In the genomic region with DNA sequence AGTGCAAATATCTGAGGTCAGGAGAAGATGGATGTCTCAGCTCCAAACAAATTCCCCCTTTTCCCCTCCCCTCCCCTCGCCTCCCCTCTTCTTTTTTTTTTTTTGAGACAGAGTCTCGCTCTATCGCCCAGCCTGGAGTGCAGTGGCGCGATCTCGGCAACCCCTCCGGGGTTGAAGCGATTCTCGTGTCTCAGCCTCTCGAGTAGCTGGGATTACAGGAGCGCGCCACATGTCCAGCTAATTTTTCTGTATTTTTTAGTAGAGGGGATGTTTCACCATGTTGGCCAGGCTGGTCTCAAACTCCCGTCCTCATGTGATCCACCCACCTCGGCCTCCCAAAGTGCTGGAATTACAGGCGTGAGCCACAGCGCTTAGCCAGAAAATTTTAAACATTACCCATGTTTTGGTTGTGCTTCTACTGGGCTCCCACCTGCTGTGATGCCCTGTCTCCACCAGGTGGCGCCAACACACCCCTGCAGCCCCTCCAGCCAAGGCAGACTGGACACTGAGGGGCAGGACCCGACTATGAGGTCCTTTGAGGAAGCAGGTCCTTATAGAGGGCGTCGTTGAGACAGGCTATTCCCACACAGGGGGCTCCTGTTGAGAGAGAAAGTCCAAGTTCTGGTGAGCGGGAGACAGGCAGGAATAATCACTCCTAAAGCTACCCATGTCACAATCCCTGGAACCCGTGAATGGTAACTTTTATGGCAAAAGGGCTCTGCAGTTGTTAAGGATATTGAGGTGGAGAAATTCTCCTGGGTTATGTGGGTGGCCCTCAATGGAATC, we compare ENCODE assay signal across 9 cellular contexts. TPM values are rescaled to one million over a fixed set of nuclear protein-coding genes. Genes with fewer than 3 reads are reported as not detected.
A peak's percentile ranks its signal among the peaks of the same experiment; 100 is the strongest.
DNase-seq lines count a peak whose midpoint lies in the region; ATAC-seq, FAIRE-seq and TF ChIP-seq lines count a peak whose summit lies in the region.
"Had no signal": no experiment of that assay in that cellular context is flagged by ENCODE, and none has a peak within 500 bp of the region (broad histone marks: within the 10 kb centered on the region; RNA-seq: fewer than 3 reads in every experiment).

No MANE protein-coding gene starts in this region.

- peak; percentile 73 for DNase-seq in SK-N-DZ (ENCODE audit: low spot score)
- DNase-seq in activated gamma-delta T cell treated with anti-CD3 and anti-CD28 coated beads, Interleukin-2, amount 50 U/mL, for 16 hours (ENCODE audit: low read depth): peak; percentile 63
- peak; percentile 59 for DNase-seq in globus pallidus (ENCODE audit: low spot score)
- peak; percentile 51 to 87 (median 73) for DNase-seq in pancreas
- peak; percentile 69 to 81 for DNase-seq in tibial artery

- H3K27me3 ChIP-seq in pancreas (no peaks in the 10 kb centered on the region), tibial artery (peaks cover 0 to 7% of the 10 kb centered on the region in 2 donors)

- no peak for TF ChIP-seq EP300 in Ishikawa (IDR thresholded peaks at IDR 0.05; ENCODE audit: borderline replicate concordance)

- intact Hi-C loops in pancreas (cut with DNase I) (loop anchor here in 2 of 3 donors (5.0 to 10.0 kb wide), 3 partner anchors 114 to 126 kb away; a partner anchor contains a TSS), tibial artery (cut with DNase I; ENCODE audit: low total_unique reads) (no loop called here)

- no peaks in the 10 kb centered on the region for H3K9me3 ChIP-seq in pancreas
- no peaks in the 10 kb centered on the region for H3K9me3 ChIP-seq in tibial artery

- H3K27ac ChIP-seq in pancreas (no peak overlapping the region), tibial artery (no peak overlapping the region)

- no peaks in the 10 kb centered on the region for H3K4me1 ChIP-seq in pancreas
- H3K4me1 ChIP-seq in tibial artery: peaks cover 0 to 10% (median 3%) of the 10 kb centered on the region in 4 donors

- peak; percentile 92 to 99 (median 95) for TF ChIP-seq CTCF in pancreas (IDR thresholded peaks at IDR 0.05)
- peak; percentile 88 to 97 for TF ChIP-seq CTCF in tibial artery (IDR thresholded peaks at IDR 0.05)

- no peaks in the 10 kb centered on the region for H3K36me3 ChIP-seq in pancreas
- no peaks in the 10 kb centered on the region for H3K36me3 ChIP-seq in tibial artery

- no peak for FAIRE-seq in pancreas (lab: Jason Lieb, UNC)

- ATAC-seq in pancreas (peak; percentile 90 to 99 (median 96)), GM21360 (IDR thresholded peaks at IDR 0.05; ENCODE audit: unreplicated experiment) (no peak)

- H3K4me3 ChIP-seq in GM08714 (ENCODE audit: low read length) (peak overlapping the region; percentile 28; the same call in 1 of the 2 replicates), pancreas (peak overlapping the region in 1 of 4 donors; percentile 2), tibial artery (peak overlapping the region; percentile 17 to 26)

- WGBS in pancreas, 2 donors: 4% methylated on average over 22 of the region's 22 CpGs

- TF ChIP-seq RAD21 in Ishikawa (IDR thresholded peaks at IDR 0.05; ENCODE audit: low read depth): peak; percentile 85

TF ChIP-seq in Ishikawa, 13 proteins besides CTCF, POLR2A, EP300 and RAD21:
- TF ChIP-seq NFIC (IDR thresholded peaks at IDR 0.05) (no peak), EGR1 (IDR thresholded peaks at IDR 0.05) (no peak), CREB1 (IDR thresholded peaks at IDR 0.05; ENCODE audit: low read depth) (no peak)
- TF ChIP-seq, protein P1, sequence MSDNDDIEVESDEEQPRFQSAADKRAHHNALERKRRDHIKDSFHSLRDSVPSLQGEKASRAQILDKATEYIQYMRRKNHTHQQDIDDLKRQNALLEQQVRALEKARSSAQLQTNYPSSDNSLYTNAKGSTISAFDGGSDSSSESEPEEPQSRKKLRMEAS (IDR thresholded peaks at IDR 0.05): no peak
- TF ChIP-seq, protein P2, sequence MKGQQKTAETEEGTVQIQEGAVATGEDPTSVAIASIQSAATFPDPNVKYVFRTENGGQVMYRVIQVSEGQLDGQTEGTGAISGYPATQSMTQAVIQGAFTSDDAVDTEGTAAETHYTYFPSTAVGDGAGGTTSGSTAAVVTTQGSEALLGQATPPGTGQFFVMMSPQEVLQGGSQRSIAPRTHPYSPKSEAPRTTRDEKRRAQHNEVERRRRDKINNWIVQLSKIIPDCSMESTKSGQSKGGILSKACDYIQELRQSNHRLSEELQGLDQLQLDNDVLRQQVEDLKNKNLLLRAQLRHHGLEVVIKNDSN (IDR thresholded peaks at IDR 0.05): no peak
- TF ChIP-seq, protein P3, sequence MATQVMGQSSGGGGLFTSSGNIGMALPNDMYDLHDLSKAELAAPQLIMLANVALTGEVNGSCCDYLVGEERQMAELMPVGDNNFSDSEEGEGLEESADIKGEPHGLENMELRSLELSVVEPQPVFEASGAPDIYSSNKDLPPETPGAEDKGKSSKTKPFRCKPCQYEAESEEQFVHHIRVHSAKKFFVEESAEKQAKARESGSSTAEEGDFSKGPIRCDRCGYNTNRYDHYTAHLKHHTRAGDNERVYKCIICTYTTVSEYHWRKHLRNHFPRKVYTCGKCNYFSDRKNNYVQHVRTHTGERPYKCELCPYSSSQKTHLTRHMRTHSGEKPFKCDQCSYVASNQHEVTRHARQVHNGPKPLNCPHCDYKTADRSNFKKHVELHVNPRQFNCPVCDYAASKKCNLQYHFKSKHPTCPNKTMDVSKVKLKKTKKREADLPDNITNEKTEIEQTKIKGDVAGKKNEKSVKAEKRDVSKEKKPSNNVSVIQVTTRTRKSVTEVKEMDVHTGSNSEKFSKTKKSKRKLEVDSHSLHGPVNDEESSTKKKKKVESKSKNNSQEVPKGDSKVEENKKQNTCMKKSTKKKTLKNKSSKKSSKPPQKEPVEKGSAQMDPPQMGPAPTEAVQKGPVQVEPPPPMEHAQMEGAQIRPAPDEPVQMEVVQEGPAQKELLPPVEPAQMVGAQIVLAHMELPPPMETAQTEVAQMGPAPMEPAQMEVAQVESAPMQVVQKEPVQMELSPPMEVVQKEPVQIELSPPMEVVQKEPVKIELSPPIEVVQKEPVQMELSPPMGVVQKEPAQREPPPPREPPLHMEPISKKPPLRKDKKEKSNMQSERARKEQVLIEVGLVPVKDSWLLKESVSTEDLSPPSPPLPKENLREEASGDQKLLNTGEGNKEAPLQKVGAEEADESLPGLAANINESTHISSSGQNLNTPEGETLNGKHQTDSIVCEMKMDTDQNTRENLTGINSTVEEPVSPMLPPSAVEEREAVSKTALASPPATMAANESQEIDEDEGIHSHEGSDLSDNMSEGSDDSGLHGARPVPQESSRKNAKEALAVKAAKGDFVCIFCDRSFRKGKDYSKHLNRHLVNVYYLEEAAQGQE (IDR thresholded peaks at IDR 0.05; ENCODE audit: low read depth): no peak

RNA-seq across cellular contexts. Expression of a gene that starts 6.3 kb away (rescaled TPM):
- not detected in 2 replicates for polyA plus RNA-seq in SK-N-DZ (2014; cell fraction: cytosol; rRNA removed)
- polyA plus RNA-seq in SK-N-DZ (2014; cell fraction: nucleus; rRNA removed): not detected in 2 replicates
- total RNA-seq in pancreas: not detected
- polyA plus RNA-seq in pancreas: not detected
- total RNA-seq: urinary bladder had no signal
- polyA plus RNA-seq: urinary bladder had no signal

RNA-seq across cellular contexts. Expression of a gene that starts 9.6 kb away (rescaled TPM):
- polyA plus RNA-seq in SK-N-DZ (2014; cell fraction: cytosol; rRNA removed): 67.5 and 81.8 TPM in 2 replicates
- polyA plus RNA-seq in SK-N-DZ (2014; cell fraction: nucleus; rRNA removed): 28.4 and 38.2 TPM in 2 replicates
- 10 to 100 TPM; 16.2 to 25.5 (median 24.7) TPM for total RNA-seq in pancreas
- polyA plus RNA-seq in pancreas: 10 to 100 TPM; 19.0 to 23.6 TPM

RNA-seq across cellular contexts. Expression of a gene that starts 22.1 kb away (rescaled TPM):
- polyA plus RNA-seq in SK-N-DZ (2014; cell fraction: cytosol; rRNA removed): 0.06 and 0.86 TPM in 2 replicates
- polyA plus RNA-seq in SK-N-DZ (2014; cell fraction: nucleus; rRNA removed): 0.18 and 0.19 TPM in 2 replicates
- 1 to 10 TPM in 4 of 6 donors, under 1 TPM in 2; 0.41 to 3.2 (median 1.2) TPM for total RNA-seq in pancreas
- 1 to 10 TPM; 3.1 to 4.5 TPM for polyA plus RNA-seq in pancreas

RNA-seq across cellular contexts. Expression of a gene that starts 51.7 kb away (rescaled TPM):
- polyA plus RNA-seq in SK-N-DZ (2014; cell fraction: cytosol; rRNA removed): 67.7 and 76.5 TPM in 2 replicates
- 50.9 and 55.1 TPM in 2 replicates for polyA plus RNA-seq in SK-N-DZ (2014; cell fraction: nucleus; rRNA removed)
- 10 to 100 TPM in 5 of 6 donors, 1 to 10 TPM in 1; 9.3 to 29.3 (median 18.6) TPM for total RNA-seq in pancreas
- polyA plus RNA-seq in pancreas: 10 to 100 TPM; 23.6 to 34.2 TPM

RNA-seq across cellular contexts. Expression of a gene that starts 52.1 kb away (rescaled TPM):
- polyA plus RNA-seq in SK-N-DZ (2014; cell fraction: cytosol; rRNA removed): 161 and 180 TPM in 2 replicates
- 82.3 and 104 TPM in 2 replicates for polyA plus RNA-seq in SK-N-DZ (2014; cell fraction: nucleus; rRNA removed)
- total RNA-seq in pancreas: 10 to 100 TPM; 10.7 to 33.7 (median 14.4) TPM
- polyA plus RNA-seq in pancreas: 10 to 100 TPM; 14.3 to 15.3 TPM
